18 cellular contexts compared by ENCODE assay signal in the genomic region with DNA sequence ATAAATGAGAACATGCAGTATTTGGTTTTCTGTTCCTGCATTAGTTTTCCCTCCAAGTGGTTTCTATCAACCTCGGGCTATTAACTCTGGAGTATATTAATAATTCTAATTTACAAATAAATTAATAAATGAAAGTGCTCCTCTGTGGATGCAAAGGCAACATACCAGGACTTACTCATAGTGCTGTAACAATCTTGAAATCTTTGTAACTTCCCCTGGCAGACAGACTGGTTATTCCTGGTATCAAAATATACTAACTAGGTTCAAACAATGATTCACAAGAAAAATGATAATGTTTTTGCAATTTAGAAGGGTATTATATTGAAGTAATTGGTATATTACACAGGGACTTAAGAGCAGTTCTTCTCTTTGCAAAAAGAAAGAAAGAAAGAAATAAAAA.
DNase-seq lines count a peak whose midpoint lies in the region; ATAC-seq and TF ChIP-seq lines count a peak whose summit lies in the region.
"Had no signal": no experiment of that assay in that cellular context is flagged by ENCODE, and none has a peak within 500 bp of the region (broad histone marks: within the 10 kb centered on the region; RNA-seq: fewer than 3 reads in every experiment).

No MANE protein-coding gene starts in this region.

- dilution Hi-C loops in mammary epithelial cell (cut with HindIII; ENCODE audit: low sequenced_read_pairs), result no loop called here

- H3K4me3 ChIP-seq in mammary epithelial cell (replicated peaks in 1 of 3; ENCODE audit: insufficient read depth in 1 of 3, low read depth in 2 of 3, low read length in 3 of 3), result no peak overlapping the region
- H3K4me3 ChIP-seq in breast epithelium, result no peak overlapping the region
- H3K4me3 ChIP-seq in cardiac fibroblast (replicated peaks in 1 of 2; ENCODE audit: low read depth in 2 of 2, low read length in 2 of 2), result no peak overlapping the region
- no peak overlapping the region for H3K4me3 ChIP-seq in fibroblast of the aortic adventitia (ENCODE audit: low read depth, low read length)
- no peak overlapping the region for H3K4me3 ChIP-seq in smooth muscle cell
- H3K4me3 ChIP-seq in right lobe of liver, result no peak overlapping the region
- H3K4me3 ChIP-seq: BLaER1 had no signal

- WGBS in mammary epithelial cell (ENCODE audit: low coverage, missing lambda C conversion rate), result 82% methylated on average over 1 of the region's 1 CpG
- 84% methylated on average over 1 of the region's 1 CpG for WGBS in smooth muscle cell (ENCODE audit: low lambda C conversion rate)
- WGBS in right lobe of liver (ENCODE audit: insufficient coverage, low coverage, low lambda C conversion rate, missing lambda C conversion rate), result 44% methylated on average over 1 of the region's 1 CpG

- H2AFZ ChIP-seq in mammary epithelial cell (ENCODE audit: low read depth, low read length) (no peak overlapping the region), smooth muscle cell (ENCODE audit: low read depth) (no peak overlapping the region)

- peaks cover 24% of the 10 kb centered on the region for H3K4me1 ChIP-seq in mammary epithelial cell (ENCODE audit: insufficient read depth, low read length)
- no peaks in the 10 kb centered on the region for H3K4me1 ChIP-seq in breast epithelium
- peaks cover under 1% of the 10 kb centered on the region for H3K4me1 ChIP-seq in smooth muscle cell (ENCODE audit: low read depth)
- no peaks in the 10 kb centered on the region for H3K4me1 ChIP-seq in right lobe of liver
- H3K4me1 ChIP-seq: BLaER1 had no signal

- peak; percentile 50 for DNase-seq in mammary epithelial cell
- DNase-seq in breast epithelium (ENCODE audit: low spot score in 2 of 2), result no peak
- DNase-seq in cardiac fibroblast (ENCODE audit: low read depth in 2 of 2), result peak; percentile 20 to 60
- DNase-seq in fibroblast of the aortic adventitia (ENCODE audit: low read depth), result peak; percentile 85
- DNase-seq in smooth muscle cell (lab: John Stamatoyannopoulos, UW; ENCODE audit: unreplicated experiment), result no peak
- DNase-seq in right lobe of liver, result no peak
- DNase-seq in EL, result no peak
- no peak for DNase-seq in HT-29 (ENCODE audit: low spot score)
- DNase-seq: CD8-positive, alpha-beta T cell; DMS79 treated with DMSO at 0.1 percent for 48 hours; GDM1; NCI-H1092; NCI-H146; NCI-H2227 treated with DMSO at 0.1 percent for 48 hours; NCI-H524; SHP77 had no signal

- no peaks in the 10 kb centered on the region for H3K27me3 ChIP-seq in mammary epithelial cell (ENCODE audit: insufficient read depth, low read length)
- H3K27me3 ChIP-seq in breast epithelium, result no peaks in the 10 kb centered on the region
- no peaks in the 10 kb centered on the region for H3K27me3 ChIP-seq in smooth muscle cell (ENCODE audit: low read depth)
- H3K27me3 ChIP-seq in right lobe of liver, result no peaks in the 10 kb centered on the region
- H3K27me3 ChIP-seq: BLaER1 had no signal

- H3K4me2 ChIP-seq in mammary epithelial cell (ENCODE audit: insufficient read depth, low read depth, low read length), result peak overlapping the region; percentile 2
- H3K4me2 ChIP-seq in smooth muscle cell, result peak overlapping the region; percentile 28
- H3K4me2 ChIP-seq: BLaER1 had no signal

- TF ChIP-seq CTCF in mammary epithelial cell (conservative IDR thresholded peaks at IDR 0.05 in 1 of 2, IDR thresholded peaks at IDR 0.05 in 1 of 2; ENCODE audit: extremely low read depth in 1 of 2, insufficient read depth in 1 of 2, low read depth in 1 of 2, low read length in 2 of 2), result no peak
- no peak for TF ChIP-seq CTCF in breast epithelium (IDR thresholded peaks at IDR 0.05)
- no peak for TF ChIP-seq CTCF in cardiac fibroblast (IDR thresholded peaks at IDR 0.05; ENCODE audit: low read depth, low read length)
- TF ChIP-seq CTCF in fibroblast of the aortic adventitia (IDR thresholded peaks at IDR 0.05; ENCODE audit: insufficient read depth, low read length), result no peak
- no peak for TF ChIP-seq CTCF in smooth muscle cell (IDR thresholded peaks at IDR 0.05; ENCODE audit: borderline replicate concordance, insufficient read depth, poor library complexity, severe bottlenecking)
- TF ChIP-seq CTCF in right lobe of liver (IDR thresholded peaks at IDR 0.05), result no peak

- H4K20me1 ChIP-seq in mammary epithelial cell (ENCODE audit: insufficient read depth, low read length) (no peaks in the 10 kb centered on the region), smooth muscle cell (ENCODE audit: low read depth) (no peaks in the 10 kb centered on the region)
- H4K20me1 ChIP-seq: BLaER1 had no signal

- intact Hi-C loops in mammary epithelial cell (cut with micrococcal nuclease) (no loop called here), breast epithelium (cut with DNase I; ENCODE audit: low total_unique reads) (no loop called here), right lobe of liver (cut with DNase I) (no loop called here)

- no peak for ATAC-seq in right lobe of liver
- ATAC-seq: CD8-positive, alpha-beta T cell had no signal

- H3K9ac ChIP-seq in mammary epithelial cell (ENCODE audit: insufficient read depth, low read length) (no peak overlapping the region), smooth muscle cell (ENCODE audit: low read depth) (no peak overlapping the region)
- H3K9ac ChIP-seq: BLaER1 had no signal

- H3K36me3 ChIP-seq in mammary epithelial cell (ENCODE audit: insufficient read depth, low read length), result no peaks in the 10 kb centered on the region
- no peaks in the 10 kb centered on the region for H3K36me3 ChIP-seq in breast epithelium
- no peaks in the 10 kb centered on the region for H3K36me3 ChIP-seq in smooth muscle cell (ENCODE audit: low read depth)
- H3K36me3 ChIP-seq in right lobe of liver, result no peaks in the 10 kb centered on the region
- H3K36me3 ChIP-seq: BLaER1 had no signal

- peaks cover 11% of the 10 kb centered on the region for H3F3A ChIP-seq in smooth muscle cell (ENCODE audit: low read depth)

- CTCF ChIA-PET in mammary epithelial cell (lab: Charles Lee; ENCODE audit: low non-redundant PET), result no interaction called here

- H3K27ac ChIP-seq in mammary epithelial cell (ENCODE audit: insufficient read depth, low read depth, low read length) (no peak overlapping the region), breast epithelium (no peak overlapping the region), smooth muscle cell (ENCODE audit: low read depth) (peak overlapping the region; percentile 67), right lobe of liver (no peak overlapping the region)
- H3K27ac ChIP-seq: 22Rv1, BLaER1 had no signal

- no peaks in the 10 kb centered on the region for H3K9me3 ChIP-seq in mammary epithelial cell (replicated peaks; ENCODE audit: insufficient read depth, low read length)
- H3K9me3 ChIP-seq in breast epithelium, result peaks cover 0 to 5% of the 10 kb centered on the region in 2 donors
- no peaks in the 10 kb centered on the region for H3K9me3 ChIP-seq in smooth muscle cell (replicated peaks; ENCODE audit: low read depth)
- no peaks in the 10 kb centered on the region for H3K9me3 ChIP-seq in right lobe of liver
- H3K9me3 ChIP-seq: BLaER1 had no signal

- no TSS peak for BruUV-seq in mammary epithelial cell (replicated peaks; lab: Mats Ljungman, UMichigan)

- TF ChIP-seq POLR2A in breast epithelium (IDR thresholded peaks at IDR 0.05) (no peak), right lobe of liver (IDR thresholded peaks at IDR 0.05) (no peak)

- no peaks in the 10 kb centered on the region for H3K79me2 ChIP-seq in mammary epithelial cell (ENCODE audit: insufficient read depth, low read length)
- no peaks in the 10 kb centered on the region for H3K79me2 ChIP-seq in smooth muscle cell (ENCODE audit: low read depth)

- in situ Hi-C loops in mammary epithelial cell (cut with MboI; ENCODE audit: low sequenced_read_pairs in 2 of 2), result no loop called here

Comparison
In these comparisons a context has a peak if more than half of its experiments do, and no peak if none do; other contexts are left out.
1. DNase-seq: peak in mammary epithelial cell (single experiment), cardiac fibroblast (2 of 2) and fibroblast of the aortic adventitia (single experiment); none in breast epithelium (0 of 2), smooth muscle cell (single experiment), right lobe of liver (0 of 3), EL (single experiment) and HT-29 (single experiment).